ENCODE assay signal across 14 cellular contexts in the genomic region with DNA sequence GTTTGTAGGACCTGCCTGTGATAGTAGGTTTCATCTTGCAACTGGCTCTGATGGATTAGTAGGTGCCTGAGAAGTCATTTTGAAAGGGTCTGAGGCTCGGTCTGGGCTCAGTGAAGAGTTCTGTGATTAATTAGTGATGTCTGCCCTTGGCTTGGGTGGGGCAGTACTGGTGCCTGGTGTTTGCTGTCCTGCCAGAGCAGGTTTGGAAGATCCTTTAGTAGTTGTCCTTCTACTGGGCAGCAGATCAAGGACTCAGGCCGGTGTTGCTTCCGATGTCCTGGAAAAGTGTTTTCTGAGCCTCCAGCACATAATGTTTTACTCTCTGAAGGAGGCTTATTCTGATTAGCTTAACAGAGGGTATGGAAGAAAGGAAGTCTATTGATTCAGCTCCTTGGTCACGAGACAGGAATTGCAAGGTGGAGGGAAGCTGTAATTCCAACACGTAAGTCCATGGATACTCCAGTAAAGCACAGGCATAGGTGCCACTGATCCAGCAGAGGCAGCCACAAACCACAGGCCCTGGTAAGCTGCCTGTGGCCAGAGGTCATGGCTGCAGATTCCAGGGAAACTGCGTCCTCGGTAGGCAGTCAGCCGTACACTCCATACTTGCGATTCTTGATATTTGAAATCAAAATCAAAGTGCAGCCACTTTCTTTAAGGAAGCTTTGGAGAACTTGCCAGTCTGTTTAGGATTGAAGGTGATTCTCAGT. TPM values are rescaled to one million over a fixed set of nuclear protein-coding genes. Genes with fewer than 3 reads are reported as not detected.
DNase-seq lines count a peak whose midpoint lies in the region; ATAC-seq and TF ChIP-seq lines count a peak whose summit lies in the region.
"Had no signal": no experiment of that assay in that cellular context is flagged by ENCODE, and none has a peak within 500 bp of the region (broad histone marks: within the 10 kb centered on the region; RNA-seq: fewer than 3 reads in every experiment).

No MANE protein-coding gene starts in this region.

- no peak for TF ChIP-seq EP300 in sigmoid colon (IDR thresholded peaks at IDR 0.05)

- H3K27me3 ChIP-seq in heart right ventricle (no peaks in the 10 kb centered on the region), sigmoid colon (no peaks in the 10 kb centered on the region), brain microvascular endothelial cell (replicated peaks) (no peaks in the 10 kb centered on the region)

- H3K4me1 ChIP-seq in heart right ventricle, result peaks cover 19 to 82% (median 75%) of the 10 kb centered on the region in 9 donors
- H3K4me1 ChIP-seq in sigmoid colon, result peaks cover 0 to 86% (median 85%) of the 10 kb centered on the region in 4 donors

- DNase-seq in heart right ventricle, result no peak
- no peak for DNase-seq in cardiac septum (ENCODE audit: low spot score)
- DNase-seq in iris pigment epithelial cell (ENCODE audit: low read depth), result peak; percentile 10
- DNase-seq in sigmoid colon, result no peak
- DNase-seq in NOMO-1 treated with dmso at 0.1 percent for 144 hours (lab: John Stamatoyannopoulos, UW; ENCODE audit: unreplicated experiment), result no peak
- no peak for DNase-seq in NCI-H2107 treated with DMSO at 0.1 percent for 48 hours (lab: John Stamatoyannopoulos, UW; ENCODE audit: unreplicated experiment)
- DNase-seq in brain microvascular endothelial cell, result no peak
- DNase-seq: ACHN, hypothalamus, NCI-H2029 treated with DMSO at 0.1 percent for 48 hours, NCI-H526 treated with DMSO at 0.1 percent for 48 hours had no signal

- ATAC-seq in heart right ventricle (peak in 5 of 8 donors; percentile 15 to 40 (median 18)), GM18867 (IDR thresholded peaks at IDR 0.05; ENCODE audit: unreplicated experiment) (no peak)
- ATAC-seq: activated naive CD4-positive, alpha-beta T cell treated with anti-CD3 and anti-CD28 coated beads, Interleukin-2, amount 50 U/mL, for 72 hours; Panc1 had no signal

- intact Hi-C loops in heart right ventricle (cut with DNase I) (loop anchor here in 3 of 10 donors (10.0 kb wide), 2 partner anchors 141 to 441 kb away; a partner anchor contains a TSS), cardiac septum (cut with DNase I) (no loop called here), sigmoid colon (cut with DNase I) (no loop called here)

- H3K27ac ChIP-seq in heart right ventricle (peak overlapping the region; percentile 54 to 94 (median 84)), sigmoid colon (peak overlapping the region; percentile 88 to 97 (median 91)), brain microvascular endothelial cell (no peak overlapping the region)

- in situ Hi-C loops in brain microvascular endothelial cell (cut with HindIII; ENCODE audit: low pct_ligation_motif_present, low sequenced_read_pairs), result no loop called here

- H3K9me3 ChIP-seq in heart right ventricle (no peaks in the 10 kb centered on the region), sigmoid colon (no peaks in the 10 kb centered on the region)

- peak overlapping the region in 1 of 10 donors; percentile 8 for H3K4me3 ChIP-seq in heart right ventricle
- H3K4me3 ChIP-seq in sigmoid colon, result no peak overlapping the region
- H3K4me3 ChIP-seq in brain microvascular endothelial cell (ENCODE audit: low read depth, low read length), result no peak overlapping the region

- no peak for TF ChIP-seq CTCF in heart right ventricle (IDR thresholded peaks at IDR 0.05)
- TF ChIP-seq CTCF in sigmoid colon (IDR thresholded peaks at IDR 0.05), result no peak
- no peak for TF ChIP-seq CTCF in brain microvascular endothelial cell (IDR thresholded peaks at IDR 0.05; ENCODE audit: low read depth, low read length, missing control alignments)

- TF ChIP-seq POLR2A in sigmoid colon (IDR thresholded peaks at IDR 0.05), result no peak

- WGBS in heart right ventricle, 2 donors, result 62 to 77% methylated on average over 9 of the region's 9 CpGs
- 93 to 96% methylated on average over 9 of the region's 9 CpGs for WGBS in sigmoid colon, 2 donors

- H3K36me3 ChIP-seq in heart right ventricle (peaks cover 0 to 6% (median 0%) of the 10 kb centered on the region in 9 donors), sigmoid colon (no peaks in the 10 kb centered on the region), brain microvascular endothelial cell (replicated peaks) (no peaks in the 10 kb centered on the region)

RNA-seq across cellular contexts. Expression of a gene that starts 18.7 kb away (rescaled TPM):
- total RNA-seq in heart right ventricle (10 to 100 TPM; 11.2 to 42.5 (median 31.3) TPM), cardiac septum (9.8 TPM), sigmoid colon (10 to 100 TPM; 41.7 to 54.0 (median 49.4) TPM)
- polyA plus RNA-seq in heart right ventricle (1 to 10 TPM; 4.1 to 4.4 TPM), sigmoid colon (1 to 10 TPM in 2 of 3 donors, under 1 TPM in 1; 0.92 to 3.1 (median 3.0) TPM)
